In genomic region chr21:40254540-40255455, GRCh38 we compare ENCODE assay signal across 12 cellular contexts.
DNase-seq lines count a peak whose midpoint lies in the region; ATAC-seq and TF ChIP-seq lines count a peak whose summit lies in the region.
"Had no signal": no experiment of that assay in that cellular context is flagged by ENCODE, and none has a peak within 500 bp of the region (broad histone marks: within the 10 kb centered on the region; RNA-seq: fewer than 3 reads in every experiment).

No MANE protein-coding gene starts in this region.

- no peak for TF ChIP-seq CTCF in adrenal gland (IDR thresholded peaks at IDR 0.05)

- H3K4me3 ChIP-seq in adrenal gland: no peak overlapping the region

- no peaks in the 10 kb centered on the region for H3K36me3 ChIP-seq in adrenal gland (replicated peaks in 1 of 2)

- WGBS in adrenal gland, 4 donors: 50 to 53% (median 52%) methylated on average over 13 of the region's 13 CpGs

- no peaks in the 10 kb centered on the region for H3K27me3 ChIP-seq in adrenal gland

- TF ChIP-seq POLR2A in adrenal gland (IDR thresholded peaks at IDR 0.05): no peak

- ATAC-seq in Right ventricle myocardium superior (ENCODE audit: poor library complexity) (no peak), GM21423 (IDR thresholded peaks at IDR 0.05; ENCODE audit: unreplicated experiment) (no peak)

- DNase-seq in M059J (ENCODE audit: low read depth) (peak; percentile 32), adrenal gland (peak in 5 of 7 donors; percentile 18 to 52 (median 24)), head of caudate nucleus (peak in 28 of 42 donors; percentile 3 to 67 (median 36)), ureter (ENCODE audit: low spot score) (peak; percentile 50), CD1c-positive myeloid dendritic cell (ENCODE audit: extremely low spot score) (no peak), Right ventricle myocardium superior (no peak)
- DNase-seq: CD4-positive, CD25-positive, alpha-beta regulatory T cell; immature natural killer cell; IMR-90; midbrain; NCI-H2227 treated with DMSO at 0.1 percent for 48 hours had no signal

- no peaks in the 10 kb centered on the region for H3K4me1 ChIP-seq in adrenal gland (replicated peaks in 1 of 2)

- H3K9me3 ChIP-seq in adrenal gland (replicated peaks in 1 of 3): no peaks in the 10 kb centered on the region

- intact Hi-C loops in adrenal gland (cut with DNase I) (no loop called here), head of caudate nucleus (cut with DNase I) (no loop called here), Right ventricle myocardium superior (cut with DNase I) (no loop called here)

- no peak overlapping the region for H3K27ac ChIP-seq in adrenal gland

Comparison
In these comparisons a context has a peak if more than half of its experiments do, and no peak if none do; other contexts are left out.
1. DNase-seq: peak in M059J (single experiment), adrenal gland (5 of 7), head of caudate nucleus (28 of 42) and ureter (single experiment); none in CD1c-positive myeloid dendritic cell (single experiment) and Right ventricle myocardium superior (single experiment).